In genomic region chr19:16649734-16650133, GRCh38 we compare ENCODE assay signal across 13 cellular contexts. TPM values are rescaled to one million over a fixed set of nuclear protein-coding genes. Genes with fewer than 3 reads are reported as not detected.
DNase-seq lines count a peak whose midpoint lies in the region; ATAC-seq and TF ChIP-seq lines count a peak whose summit lies in the region.
"Had no signal": no experiment of that assay in that cellular context is flagged by ENCODE, and none has a peak within 500 bp of the region (broad histone marks: within the 10 kb centered on the region; RNA-seq: fewer than 3 reads in every experiment).

No MANE protein-coding gene starts in this region.

- H2AFZ ChIP-seq in DND-41 (ENCODE audit: low read depth, low read length) = no peak overlapping the region

- H3K4me1 ChIP-seq in A673 (ENCODE audit: insufficient read depth, low read length, poor library complexity, severe bottlenecking) = peaks cover 2% of the 10 kb centered on the region
- H3K4me1 ChIP-seq in DND-41 (ENCODE audit: insufficient read depth, low read length) = no peaks in the 10 kb centered on the region

- H3K9me3 ChIP-seq in A673 (ENCODE audit: low read depth, low read length, poor library complexity, severe bottlenecking) = no peaks in the 10 kb centered on the region
- H3K9me3 ChIP-seq in DND-41 (ENCODE audit: insufficient read depth, low read length, severe bottlenecking) = no peaks in the 10 kb centered on the region

- BruUV-seq in A673 (replicated peaks; lab: Mats Ljungman, UMichigan) = no TSS peak

- no peak overlapping the region for H3K4me3 Mint-ChIP-seq in activated CD4-positive, alpha-beta T cell treated with anti-CD3 and anti-CD28 coated beads for 36 hours
- H3K4me3 Mint-ChIP-seq in activated T-helper 1 cell treated with anti-CD3 and anti-CD28 coated beads, Interleukin-12 subunit alpha, Interleukin-12 subunit beta, Interleukin-2, Interleukin-4 antibody, amounts not matched to agents 30 ng/mL and 10 ng/mL and 1 ng/mL, durations not matched to agents 14 hours and 24 hours and 36 hours = no peak overlapping the region
- H3K4me3 Mint-ChIP-seq: stimulated activated naive B cell treated with anti-CD40 and anti-IgM and Interleukin-4, amounts not matched to agents 10 μg/mL and 1 μg/mL and 100 μg/mL, for 72 hours had no signal

- intact Hi-C loops in A673 (cut with micrococcal nuclease; ENCODE audit: unreplicated experiment) = no loop called here
- intact Hi-C loops in activated CD4-positive, alpha-beta T cell treated with anti-CD3 and anti-CD28 coated beads for 36 hours (cut with DNase I, micrococcal nuclease) = no loop called here
- intact Hi-C loops in activated T-helper 1 cell treated with anti-CD3 and anti-CD28 coated beads, Interleukin-12 subunit alpha, Interleukin-12 subunit beta, Interleukin-2, Interleukin-4 antibody, amounts not matched to agents 30 ng/mL and 10 ng/mL and 1 ng/mL, durations not matched to agents 14 hours and 24 hours and 36 hours (cut with micrococcal nuclease) = no loop called here

- CTCF ChIA-PET in A673 (lab: Charles Lee) = interaction anchor here (0.7 kb wide), 1 partner anchor 1762 kb away, joined by 3 read pairs; no protein-coding TSS in a partner anchor
- CTCF ChIA-PET in activated CD4-positive, alpha-beta T cell treated with anti-CD3 and anti-CD28 coated beads for 36 hours (lab: Charles Lee) = no interaction called here

- peaks cover 73% of the 10 kb centered on the region for H3K79me2 ChIP-seq in DND-41 (ENCODE audit: insufficient read depth, low read length)

- H3K4me2 ChIP-seq in DND-41 (ENCODE audit: insufficient read depth, low read length) = no peak overlapping the region

- peaks cover 47% of the 10 kb centered on the region for H4K20me1 ChIP-seq in DND-41 (ENCODE audit: insufficient read depth, low read length)

- H3K36me3 ChIP-seq in A673 (ENCODE audit: insufficient read depth, low read length, poor library complexity, severe bottlenecking) = peaks cover 71% of the 10 kb centered on the region
- peaks cover 96% of the 10 kb centered on the region for H3K36me3 ChIP-seq in DND-41 (ENCODE audit: insufficient read depth, low read length)

- peaks cover 8% of the 10 kb centered on the region for H3K4me1 Mint-ChIP-seq in activated CD4-positive, alpha-beta T cell treated with anti-CD3 and anti-CD28 coated beads for 36 hours
- peaks cover 15% of the 10 kb centered on the region for H3K4me1 Mint-ChIP-seq in activated T-helper 1 cell treated with anti-CD3 and anti-CD28 coated beads, Interleukin-12 subunit alpha, Interleukin-12 subunit beta, Interleukin-2, Interleukin-4 antibody, amounts not matched to agents 30 ng/mL and 10 ng/mL and 1 ng/mL, durations not matched to agents 14 hours and 24 hours and 36 hours (ENCODE audit: low read depth)

- H3K27ac Mint-ChIP-seq in activated CD4-positive, alpha-beta T cell treated with anti-CD3 and anti-CD28 coated beads for 36 hours = no peak overlapping the region
- H3K27ac Mint-ChIP-seq in activated T-helper 1 cell treated with anti-CD3 and anti-CD28 coated beads, Interleukin-12 subunit alpha, Interleukin-12 subunit beta, Interleukin-2, Interleukin-4 antibody, amounts not matched to agents 30 ng/mL and 10 ng/mL and 1 ng/mL, durations not matched to agents 14 hours and 24 hours and 36 hours = no peak overlapping the region
- H3K27ac Mint-ChIP-seq: stimulated activated naive B cell treated with anti-CD40 and anti-IgM and Interleukin-4, amounts not matched to agents 10 μg/mL and 1 μg/mL and 100 μg/mL, for 72 hours had no signal

- H3K27me3 ChIP-seq in A673 (replicated peaks; ENCODE audit: insufficient read depth, low read depth, low read length, poor library complexity) (no peaks in the 10 kb centered on the region), DND-41 (ENCODE audit: insufficient read depth, low read length, poor library complexity) (no peaks in the 10 kb centered on the region)

- H3K4me3 ChIP-seq in A673 (ENCODE audit: low read depth, low read length, poor library complexity, severe bottlenecking) = no peak overlapping the region
- no peak overlapping the region for H3K4me3 ChIP-seq in DND-41 (ENCODE audit: low read depth in 1 of 2, low read length in 2 of 2)

- POLR2A ChIA-PET in A673 (lab: Charles Lee; ENCODE audit: low non-redundant PET) = no interaction called here
- POLR2A ChIA-PET in activated CD4-positive, alpha-beta T cell treated with anti-CD3 and anti-CD28 coated beads for 36 hours (lab: Charles Lee) = no interaction called here

- ATAC-seq in DND-41 (ENCODE audit: insufficient read depth, low read depth) = 0 out of 3 replicates have a peak, but pooled peaks have one; percentile 35
- no peak for ATAC-seq in HG03469 (IDR thresholded peaks at IDR 0.05; ENCODE audit: unreplicated experiment)
- no peak for ATAC-seq in activated CD4-positive, alpha-beta T cell treated with anti-CD3 and anti-CD28 coated beads for 36 hours
- ATAC-seq: HCT116; stimulated activated naive B cell treated with anti-CD40 and anti-IgM and Interleukin-4, amounts not matched to agents 10 μg/mL and 1 μg/mL and 100 μg/mL, for 72 hours had no signal

- H3K9me3 Mint-ChIP-seq in activated CD4-positive, alpha-beta T cell treated with anti-CD3 and anti-CD28 coated beads for 36 hours (ENCODE audit: low read depth) = no peaks in the 10 kb centered on the region
- no peaks in the 10 kb centered on the region for H3K9me3 Mint-ChIP-seq in activated T-helper 1 cell treated with anti-CD3 and anti-CD28 coated beads, Interleukin-12 subunit alpha, Interleukin-12 subunit beta, Interleukin-2, Interleukin-4 antibody, amounts not matched to agents 30 ng/mL and 10 ng/mL and 1 ng/mL, durations not matched to agents 14 hours and 24 hours and 36 hours

- TF ChIP-seq CTCF in A673 (conservative IDR thresholded peaks at IDR 0.05; ENCODE audit: low read depth, low read length) (no peak), DND-41 (IDR thresholded peaks at IDR 0.05; ENCODE audit: borderline replicate concordance, extremely low read depth, low read length, poor library complexity, severe bottlenecking) (no peak), VCaP (conservative IDR thresholded peaks at IDR 0.05) (no peak)

- peak overlapping the region; percentile 57 for H3K27ac ChIP-seq in A673 (ENCODE audit: low read depth, low read length, poor library complexity, severe bottlenecking)
- H3K27ac ChIP-seq in DND-41 (ENCODE audit: low read length) = no peak overlapping the region
- peak overlapping the region; percentile 94; the same call in 1 of the 2 replicates for H3K27ac ChIP-seq in VCaP

- peak; percentile 83 for DNase-seq in A673 (ENCODE audit: low spot score)
- DNase-seq in DND-41 = no peak
- DNase-seq in left kidney (ENCODE audit: low read depth, low spot score) = peak; percentile 43
- no peak for DNase-seq in activated CD4-positive, alpha-beta T cell treated with anti-CD3 and anti-CD28 coated beads for 36 hours
- no peak for DNase-seq in activated T-helper 1 cell treated with anti-CD3 and anti-CD28 coated beads, Interleukin-12 subunit alpha, Interleukin-12 subunit beta, Interleukin-2, Interleukin-4 antibody, amounts not matched to agents 30 ng/mL and 10 ng/mL and 1 ng/mL, durations not matched to agents 14 hours and 24 hours and 36 hours (ENCODE audit: low spot score)
- no peak for DNase-seq in effector CD4-positive, alpha-beta T cell
- DNase-seq: GDM1; NCI-H526; stimulated activated CD4-positive, alpha-beta T cell treated with anti-CD3 and anti-CD28 coated beads, Interleukin-4, amount 100 ng/mL, for 1 hour; stimulated activated naive B cell treated with anti-CD40 and anti-IgM and Interleukin-4, amounts not matched to agents 10 μg/mL and 1 μg/mL and 100 μg/mL, for 72 hours had no signal

- H3K9ac ChIP-seq in DND-41 (ENCODE audit: low read depth, low read length) = no peak overlapping the region

- no peaks in the 10 kb centered on the region for H3K27me3 Mint-ChIP-seq in activated CD4-positive, alpha-beta T cell treated with anti-CD3 and anti-CD28 coated beads for 36 hours
- no peaks in the 10 kb centered on the region for H3K27me3 Mint-ChIP-seq in activated T-helper 1 cell treated with anti-CD3 and anti-CD28 coated beads, Interleukin-12 subunit alpha, Interleukin-12 subunit beta, Interleukin-2, Interleukin-4 antibody, amounts not matched to agents 30 ng/mL and 10 ng/mL and 1 ng/mL, durations not matched to agents 14 hours and 24 hours and 36 hours (ENCODE audit: insufficient read depth)
- H3K27me3 Mint-ChIP-seq: stimulated activated naive B cell treated with anti-CD40 and anti-IgM and Interleukin-4, amounts not matched to agents 10 μg/mL and 1 μg/mL and 100 μg/mL, for 72 hours had no signal

- H3K36me3 Mint-ChIP-seq in activated CD4-positive, alpha-beta T cell treated with anti-CD3 and anti-CD28 coated beads for 36 hours (ENCODE audit: low read depth) = peaks cover 57% of the 10 kb centered on the region
- H3K36me3 Mint-ChIP-seq in activated T-helper 1 cell treated with anti-CD3 and anti-CD28 coated beads, Interleukin-12 subunit alpha, Interleukin-12 subunit beta, Interleukin-2, Interleukin-4 antibody, amounts not matched to agents 30 ng/mL and 10 ng/mL and 1 ng/mL, durations not matched to agents 14 hours and 24 hours and 36 hours (ENCODE audit: low read depth) = peaks cover 48% of the 10 kb centered on the region

RNA-seq across cellular contexts. Expression of gene SMIM7, which starts 10.2 kb away (rescaled TPM):
- 67.0 and 82.7 TPM in 2 replicates for total RNA-seq in A673 (2021)
- total RNA-seq in activated CD4-positive, alpha-beta T cell treated with anti-CD3 and anti-CD28 coated beads for 36 hours = 10 to 100 TPM; 46.5 to 52.2 TPM
- total RNA-seq in activated T-helper 1 cell treated with anti-CD3 and anti-CD28 coated beads, Interleukin-12 subunit alpha, Interleukin-12 subunit beta, Interleukin-2, Interleukin-4 antibody, amounts not matched to agents 30 ng/mL and 10 ng/mL and 1 ng/mL, durations not matched to agents 14 hours and 24 hours and 36 hours = 69.3 and 72.7 TPM in 2 replicates

RNA-seq across cellular contexts. Expression of gene TMEM38A, which starts 11.2 kb away (rescaled TPM):
- 8.3 and 8.6 TPM in 2 replicates for total RNA-seq in A673 (2021)
- 1 to 10 TPM in 1 of 2 experiments, under 1 TPM in 1; 0.89 to 1.2 TPM for total RNA-seq in activated CD4-positive, alpha-beta T cell treated with anti-CD3 and anti-CD28 coated beads for 36 hours
- total RNA-seq in activated T-helper 1 cell treated with anti-CD3 and anti-CD28 coated beads, Interleukin-12 subunit alpha, Interleukin-12 subunit beta, Interleukin-2, Interleukin-4 antibody, amounts not matched to agents 30 ng/mL and 10 ng/mL and 1 ng/mL, durations not matched to agents 14 hours and 24 hours and 36 hours = 0.69 and 0.78 TPM in 2 replicates

RNA-seq across cellular contexts. Expression of gene MED26, which starts 21.7 kb away (rescaled TPM):
- 13.4 and 15.6 TPM in 2 replicates for total RNA-seq in A673 (2021)
- 10 to 100 TPM; 13.6 to 14.5 TPM for total RNA-seq in activated CD4-positive, alpha-beta T cell treated with anti-CD3 and anti-CD28 coated beads for 36 hours
- total RNA-seq in activated T-helper 1 cell treated with anti-CD3 and anti-CD28 coated beads, Interleukin-12 subunit alpha, Interleukin-12 subunit beta, Interleukin-2, Interleukin-4 antibody, amounts not matched to agents 30 ng/mL and 10 ng/mL and 1 ng/mL, durations not matched to agents 14 hours and 24 hours and 36 hours = 14.0 and 14.9 TPM in 2 replicates

Comparison
In these comparisons a context has a peak if more than half of its experiments do, and no peak if none do; other contexts are left out.
1. DNase-seq: peak in A673 (single experiment) and left kidney (single experiment); none in DND-41 (single experiment), activated CD4-positive, alpha-beta T cell treated with anti-CD3 and anti-CD28 coated beads for 36 hours (single experiment), activated T-helper 1 cell treated with anti-CD3 and anti-CD28 coated beads, Interleukin-12 subunit alpha, Interleukin-12 subunit beta, Interleukin-2, Interleukin-4 antibody, amounts not matched to agents 30 ng/mL and 10 ng/mL and 1 ng/mL, durations not matched to agents 14 hours and 24 hours and 36 hours (single experiment) and effector CD4-positive, alpha-beta T cell (single experiment).